In the genomic region with DNA sequence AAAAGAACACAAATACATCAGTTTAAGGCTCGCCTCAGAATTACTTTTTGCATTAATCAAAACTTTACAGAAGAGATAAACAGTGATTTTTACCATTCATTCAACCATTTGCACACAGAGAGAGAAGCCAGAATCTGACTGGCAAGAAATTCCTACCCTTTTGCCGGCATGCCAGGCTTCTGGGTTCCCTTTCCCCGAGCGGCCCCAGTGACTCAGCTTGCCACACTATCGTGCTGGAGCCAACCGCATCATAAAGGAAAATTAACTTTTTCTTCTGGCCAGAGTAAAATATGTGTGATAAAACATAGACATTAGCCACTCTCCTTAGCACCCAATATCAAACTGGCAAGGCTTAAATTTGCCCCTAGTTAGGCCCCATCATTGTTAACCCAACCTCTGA, we compare ENCODE assay signal across 21 cellular contexts.
DNase-seq lines count a peak whose midpoint lies in the region; ATAC-seq and TF ChIP-seq lines count a peak whose summit lies in the region.
"Had no signal": no experiment of that assay in that cellular context is flagged by ENCODE, and none has a peak within 500 bp of the region (broad histone marks: within the 10 kb centered on the region; RNA-seq: fewer than 3 reads in every experiment).

No MANE protein-coding gene starts in this region.

- no peak overlapping the region for H3K4me3 Mint-ChIP-seq in GM23338
- no peak overlapping the region for H3K4me3 Mint-ChIP-seq in activated T-cell treated with anti-CD3 and anti-CD28 coated beads, Interleukin-2, amount 50 U/mL, for 24 hours
- H3K4me3 Mint-ChIP-seq: B cell; CD4-positive, alpha-beta T cell; CD8-positive, alpha-beta T cell had no signal

- H3K4me3 ChIP-seq in GM23338 (no peak overlapping the region), ascending aorta (no peak overlapping the region), thoracic aorta (no peak overlapping the region), vagina (no peak overlapping the region)
- H3K4me3 ChIP-seq: BLaER1 treated with 17β-estradiol and CSF1 and Interleukin-3, amounts not matched to agents 10 nM and 100 nM; GM12878 had no signal

- H3K4me1 ChIP-seq in GM23338 (ENCODE audit: insufficient read depth) (no peaks in the 10 kb centered on the region), ascending aorta (peaks cover 0 to 20% of the 10 kb centered on the region in 2 donors), thoracic aorta (ENCODE audit: control insufficient read depth in 1 of 2, low read depth in 2 of 2) (peaks cover 17 to 42% of the 10 kb centered on the region in 2 donors), vagina (peaks cover 18% of the 10 kb centered on the region)
- H3K4me1 ChIP-seq: BLaER1 treated with 17β-estradiol and CSF1 and Interleukin-3, amounts not matched to agents 10 nM and 100 nM; Caco-2 had no signal

- ATAC-seq in GM23338 (no peak), thoracic aorta (ENCODE audit: insufficient number of reproducible peaks, low FRiP score, low read depth) (no peak), GM18519 (IDR thresholded peaks at IDR 0.05; ENCODE audit: low FRiP score, unreplicated experiment) (no peak)
- ATAC-seq: CD8-positive, alpha-beta T cell; GM12878 had no signal

- H2AFZ ChIP-seq in GM23338: 0 out of 2 replicates have a peak overlapping the region, but pooled peaks have one; percentile 40

- H3K9me2 ChIP-seq in GM23338 (ENCODE audit: insufficient read depth): no peaks in the 10 kb centered on the region

- H3K27ac ChIP-seq in GM23338 (ENCODE audit: low read depth) (no peak overlapping the region), ascending aorta (peak overlapping the region; percentile 4 to 17), thoracic aorta (peak overlapping the region; percentile 33 to 46), vagina (no peak overlapping the region)
- H3K27ac ChIP-seq: BLaER1 treated with 17β-estradiol and CSF1 and Interleukin-3, amounts not matched to agents 10 nM and 100 nM; C4-2B had no signal

- H3K27me3 Mint-ChIP-seq in GM23338 (ENCODE audit: insufficient read depth, low read depth, poor library complexity): no peaks in the 10 kb centered on the region
- no peaks in the 10 kb centered on the region for H3K27me3 Mint-ChIP-seq in activated T-cell treated with anti-CD3 and anti-CD28 coated beads, Interleukin-2, amount 50 U/mL, for 24 hours
- H3K27me3 Mint-ChIP-seq: B cell; CD4-positive, alpha-beta T cell had no signal

- H3K36me3 ChIP-seq in GM23338 (ENCODE audit: insufficient read depth) (peaks cover 10% of the 10 kb centered on the region; the same call in 1 of the 2 replicates), ascending aorta (no peaks in the 10 kb centered on the region), thoracic aorta (no peaks in the 10 kb centered on the region), vagina (no peaks in the 10 kb centered on the region)
- H3K36me3 ChIP-seq: BLaER1 treated with 17β-estradiol and CSF1 and Interleukin-3, amounts not matched to agents 10 nM and 100 nM had no signal

- H3K79me2 ChIP-seq in GM23338 (replicated peaks; ENCODE audit: insufficient read depth): no peaks in the 10 kb centered on the region

- no peaks in the 10 kb centered on the region for H3F3A ChIP-seq in GM23338 (replicated peaks; ENCODE audit: low read depth)

- intact Hi-C loops in ascending aorta (cut with DNase I): no loop called here
- intact Hi-C loops in vagina (cut with DNase I): no loop called here

- DNase-seq in GM23338 (ENCODE audit: low spot score) (no peak), RPMI7951 (ENCODE audit: low read depth) (peak; percentile 59), ascending aorta (ENCODE audit: low spot score in 2 of 2) (no peak), thoracic aorta (ENCODE audit: low spot score) (no peak), vagina (ENCODE audit: extremely low spot score in 2 of 2) (no peak), NCI-H345 treated with DMSO at 0.1 percent for 48 hours (lab: John Stamatoyannopoulos, UW; ENCODE audit: unreplicated experiment) (no peak)
- no peak for DNase-seq in activated T-cell treated with anti-CD3 and anti-CD28 coated beads, Interleukin-2, amount 50 U/mL, for 24 hours
- DNase-seq: 8988T; ACHN; Caco-2; Calu3; CD4-positive, alpha-beta T cell; CD8-positive, alpha-beta T cell; DMS79 treated with DMSO at 0.1 percent for 48 hours; EL; GDM1 had no signal

- no peaks in the 10 kb centered on the region for H3K27me3 ChIP-seq in GM23338 (ENCODE audit: insufficient read depth)
- H3K27me3 ChIP-seq in ascending aorta: no peaks in the 10 kb centered on the region
- H3K27me3 ChIP-seq in thoracic aorta (replicated peaks; ENCODE audit: insufficient read depth): no peaks in the 10 kb centered on the region
- no peaks in the 10 kb centered on the region for H3K27me3 ChIP-seq in vagina
- H3K27me3 ChIP-seq: BLaER1 treated with 17β-estradiol and CSF1 and Interleukin-3, amounts not matched to agents 10 nM and 100 nM had no signal

- no peaks in the 10 kb centered on the region for H4K20me1 ChIP-seq in GM23338 (replicated peaks; ENCODE audit: insufficient read depth)
- H4K20me1 ChIP-seq: BLaER1 treated with 17β-estradiol and CSF1 and Interleukin-3, amounts not matched to agents 10 nM and 100 nM had no signal

- no peak overlapping the region for H3K27ac Mint-ChIP-seq in GM23338
- no peak overlapping the region for H3K27ac Mint-ChIP-seq in activated T-cell treated with anti-CD3 and anti-CD28 coated beads, Interleukin-2, amount 50 U/mL, for 24 hours
- H3K27ac Mint-ChIP-seq: B cell; CD4-positive, alpha-beta T cell; CD8-positive, alpha-beta T cell had no signal

- H3K4me1 Mint-ChIP-seq in GM23338: no peaks in the 10 kb centered on the region
- no peaks in the 10 kb centered on the region for H3K4me1 Mint-ChIP-seq in activated T-cell treated with anti-CD3 and anti-CD28 coated beads, Interleukin-2, amount 50 U/mL, for 24 hours (ENCODE audit: low read depth)
- H3K4me1 Mint-ChIP-seq: B cell had no signal

- no peaks in the 10 kb centered on the region for H3K9me3 ChIP-seq in ascending aorta
- H3K9me3 ChIP-seq in thoracic aorta: no peaks in the 10 kb centered on the region
- no peaks in the 10 kb centered on the region for H3K9me3 ChIP-seq in vagina
- H3K9me3 ChIP-seq: Caco-2 had no signal

- peaks cover 5% of the 10 kb centered on the region; the same call in 2 of the 3 replicates for H3K36me3 Mint-ChIP-seq in GM23338 (ENCODE audit: low read depth)
- no peaks in the 10 kb centered on the region for H3K36me3 Mint-ChIP-seq in activated T-cell treated with anti-CD3 and anti-CD28 coated beads, Interleukin-2, amount 50 U/mL, for 24 hours (ENCODE audit: low read depth)
- H3K36me3 Mint-ChIP-seq: CD8-positive, alpha-beta T cell had no signal

- TF ChIP-seq POLR2A in vagina (IDR thresholded peaks at IDR 0.05): no peak

- peaks cover 8% of the 10 kb centered on the region; the same call in 2 of the 3 replicates for H3K9me3 Mint-ChIP-seq in GM23338
- no peaks in the 10 kb centered on the region for H3K9me3 Mint-ChIP-seq in activated T-cell treated with anti-CD3 and anti-CD28 coated beads, Interleukin-2, amount 50 U/mL, for 24 hours
- H3K9me3 Mint-ChIP-seq: CD4-positive, alpha-beta T cell; CD8-positive, alpha-beta T cell had no signal

- TF ChIP-seq CTCF in GM23338 (conservative IDR thresholded peaks at IDR 0.05; ENCODE audit: low read depth in 2 of 2) (no peak), ascending aorta (IDR thresholded peaks at IDR 0.05) (no peak), thoracic aorta (IDR thresholded peaks at IDR 0.05) (no peak), vagina (IDR thresholded peaks at IDR 0.05) (no peak)

- H3K4me2 ChIP-seq in GM23338: no peak overlapping the region
- H3K4me2 ChIP-seq: BLaER1 treated with 17β-estradiol and CSF1 and Interleukin-3, amounts not matched to agents 10 nM and 100 nM had no signal

TF ChIP-seq in GM23338, 12 proteins besides CTCF, POLR2A, EP300 and RAD21 (continues in another document):
- no peak for TF ChIP-seq POLR2AphosphoS5 (IDR thresholded peaks at IDR 0.05; ENCODE audit: low read depth)
- TF ChIP-seq, protein P1, sequence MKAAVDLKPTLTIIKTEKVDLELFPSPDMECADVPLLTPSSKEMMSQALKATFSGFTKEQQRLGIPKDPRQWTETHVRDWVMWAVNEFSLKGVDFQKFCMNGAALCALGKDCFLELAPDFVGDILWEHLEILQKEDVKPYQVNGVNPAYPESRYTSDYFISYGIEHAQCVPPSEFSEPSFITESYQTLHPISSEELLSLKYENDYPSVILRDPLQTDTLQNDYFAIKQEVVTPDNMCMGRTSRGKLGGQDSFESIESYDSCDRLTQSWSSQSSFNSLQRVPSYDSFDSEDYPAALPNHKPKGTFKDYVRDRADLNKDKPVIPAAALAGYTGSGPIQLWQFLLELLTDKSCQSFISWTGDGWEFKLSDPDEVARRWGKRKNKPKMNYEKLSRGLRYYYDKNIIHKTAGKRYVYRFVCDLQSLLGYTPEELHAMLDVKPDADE (IDR thresholded peaks at IDR 0.05): no peak
- no peak for TF ChIP-seq STAT1 (IDR thresholded peaks at IDR 0.05; ENCODE audit: unreplicated experiment)
- no peak for TF ChIP-seq CREB1 (CRISPR knock-in tag; IDR thresholded peaks at IDR 0.05; ENCODE audit: low read depth)
- TF ChIP-seq EZH2 (IDR thresholded peaks at IDR 0.05; ENCODE audit: low read depth, unreplicated experiment): no peak
- no peak for TF ChIP-seq EZH2phosphoT487 (IDR thresholded peaks at IDR 0.05; ENCODE audit: unreplicated experiment)
- TF ChIP-seq ZNF331 (CRISPR knock-in tag; IDR thresholded peaks at IDR 0.05; ENCODE audit: low read depth): no peak
- TF ChIP-seq JUNB (IDR thresholded peaks at IDR 0.05; ENCODE audit: unreplicated experiment): no peak
- no peak for TF ChIP-seq ZNF114 (CRISPR knock-in tag; IDR thresholded peaks at IDR 0.05)

Comparison
In these comparisons a context has a peak if more than half of its experiments do, and no peak if none do; other contexts are left out.
1. H3K27ac ChIP-seq: peak in ascending aorta (2 of 2) and thoracic aorta (2 of 2); none in GM23338 (single experiment) and vagina (single experiment).